28 cellular contexts compared by ENCODE assay signal in the genomic region with DNA sequence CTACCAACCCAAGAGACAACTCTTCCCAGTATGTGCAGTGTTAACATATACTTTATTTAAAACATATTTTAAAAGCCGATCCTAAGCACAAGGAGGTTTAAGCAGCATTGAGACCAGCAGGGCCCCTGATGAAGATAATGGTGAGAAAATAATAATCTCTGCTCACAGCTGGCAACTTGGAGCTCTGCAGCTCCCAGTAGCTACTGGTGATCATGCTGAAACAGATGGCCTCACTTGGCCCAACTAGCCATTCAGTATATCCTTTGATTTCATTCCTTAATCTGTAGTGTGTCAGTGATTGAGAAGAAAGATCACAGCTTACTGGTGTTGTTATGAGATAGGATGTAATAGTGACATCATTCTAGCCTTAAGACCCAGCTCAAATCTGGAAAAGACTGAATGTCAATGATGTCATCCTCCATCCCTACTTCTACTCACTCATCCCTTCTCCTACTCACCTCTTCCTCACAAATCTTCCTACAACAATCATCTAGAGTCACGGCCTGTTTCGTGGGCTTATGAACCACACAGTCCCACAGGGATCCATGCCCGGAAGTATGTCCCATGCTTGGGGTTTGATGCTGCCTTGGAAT.
A peak's percentile ranks its signal among the peaks of the same experiment; 100 is the strongest.
DNase-seq lines count a peak whose midpoint lies in the region; ATAC-seq, FAIRE-seq and TF ChIP-seq lines count a peak whose summit lies in the region.
"Had no signal": no experiment of that assay in that cellular context is flagged by ENCODE, and none has a peak within 500 bp of the region (broad histone marks: within the 10 kb centered on the region; RNA-seq: fewer than 3 reads in every experiment).

No MANE protein-coding gene starts in this region.

- H3K4me3 ChIP-seq in HepG2 (replicated peaks in 1 of 3; ENCODE audit: insufficient read depth in 1 of 3, low read depth in 2 of 3, low read length in 3 of 3) (no peak overlapping the region), right lobe of liver (no peak overlapping the region), spleen (no peak overlapping the region)
- H3K4me3 ChIP-seq: GM23338, HAP-1, PC-9, SJCRH30 had no signal

- H3K36me3 ChIP-seq in HepG2 (replicated peaks in 1 of 2; ENCODE audit: control insufficient read depth in 1 of 2, insufficient read depth in 2 of 2, low read length in 2 of 2) (no peaks in the 10 kb centered on the region), right lobe of liver (no peaks in the 10 kb centered on the region), spleen (no peaks in the 10 kb centered on the region)
- H3K36me3 ChIP-seq: HAP-1, SJCRH30 had no signal

- H3K4me1 ChIP-seq in HepG2 (ENCODE audit: insufficient read depth, low read length) (no peaks in the 10 kb centered on the region), right lobe of liver (no peaks in the 10 kb centered on the region), spleen (no peaks in the 10 kb centered on the region)
- H3K4me1 ChIP-seq: HAP-1, SJCRH30 had no signal

- TF ChIP-seq EP300 in HepG2 (IDR thresholded peaks at IDR 0.05; ENCODE audit: low read depth in 2 of 2, low read length in 2 of 2) (no peak), HepG2 (CRISPR knock-in tag; IDR thresholded peaks at IDR 0.05; ENCODE audit: borderline replicate concordance) (no peak)

- CTCF ChIA-PET in HepG2 (lab: Yijun Ruan, JAX; ENCODE audit: low intra/inter-chr PET ratio, low total read pairs): no interaction called here

- ATAC-seq in HepG2 (no peak), right lobe of liver (no peak), GM18868 (IDR thresholded peaks at IDR 0.05; ENCODE audit: unreplicated experiment) (no peak)
- ATAC-seq: GM23338, Right ventricle myocardium inferior, SK-N-SH treated with all-trans-retinoic acid at 6 μM for 48 hours, T-helper 17 cell had no signal

- 67% methylated on average over 4 of the region's 4 CpGs for WGBS in HepG2 (ENCODE audit: low lambda C conversion rate)
- WGBS in right lobe of liver (ENCODE audit: insufficient coverage, low coverage, low lambda C conversion rate, missing lambda C conversion rate): 73% methylated on average over 4 of the region's 4 CpGs
- 84 to 96% (median 95%) methylated on average over 4 of the region's 4 CpGs for WGBS in spleen, 5 donors

- no peak overlapping the region for H3K9ac ChIP-seq in HepG2 (ENCODE audit: insufficient read depth, low read depth, low read length)

- POLR2A ChIA-PET in HepG2 (lab: Yijun Ruan, JAX): no interaction called here

- no peaks in the 10 kb centered on the region for H4K20me1 ChIP-seq in HepG2 (ENCODE audit: insufficient read depth, low read length)

- in situ Hi-C loops in HepG2 (cut with HindIII; ENCODE audit: extremely low pct_ligation_motif_present, low pct_unique_long_range_greater_than_20kb): no loop called here

- no peak for TF ChIP-seq CTCF in HepG2 (CRISPR knock-in tag; IDR thresholded peaks at IDR 0.05)
- no peak for TF ChIP-seq CTCF in right lobe of liver (IDR thresholded peaks at IDR 0.05)
- no peak for TF ChIP-seq CTCF in spleen (IDR thresholded peaks at IDR 0.05 in 8 of 11, conservative IDR thresholded peaks at IDR 0.05 in 3 of 11)

- TF ChIP-seq POLR2A in HepG2 (IDR thresholded peaks at IDR 0.05; ENCODE audit: insufficient read depth in 1 of 2, low read depth in 2 of 2, low read length in 2 of 2) (no peak), right lobe of liver (IDR thresholded peaks at IDR 0.05) (no peak), spleen (IDR thresholded peaks at IDR 0.05) (no peak)

- BruUV-seq in HepG2 (replicated peaks; lab: Mats Ljungman, UMichigan): no TSS peak

- no peak overlapping the region for H3K4me2 ChIP-seq in HepG2 (ENCODE audit: low read depth, low read length)
- H3K4me2 ChIP-seq: GM23338, PC-9 had no signal

- H3K9me3 ChIP-seq in HepG2 (ENCODE audit: low read length): no peaks in the 10 kb centered on the region
- H3K9me3 ChIP-seq in right lobe of liver: no peaks in the 10 kb centered on the region
- peaks cover 0 to 3% (median 0%) of the 10 kb centered on the region in 8 donors for H3K9me3 ChIP-seq in spleen
- H3K9me3 ChIP-seq: HAP-1, SJCRH30 had no signal

- intact Hi-C loops in HepG2 (cut with micrococcal nuclease; ENCODE audit: unreplicated experiment): no loop called here
- intact Hi-C loops in right lobe of liver (cut with DNase I): no loop called here
- intact Hi-C loops in spleen (cut with DNase I; ENCODE audit: low total_unique reads): no loop called here

- H3K79me2 ChIP-seq in HepG2 (ENCODE audit: insufficient read depth, low read length): no peaks in the 10 kb centered on the region

- no peak overlapping the region for H2AFZ ChIP-seq in HepG2 (ENCODE audit: low read length)
- H2AFZ ChIP-seq: PC-9 had no signal

- DNase-seq in HepG2 (ENCODE audit: low spot score) (no peak), right lobe of liver (no peak), NCI-H82 (lab: John Stamatoyannopoulos, UW) (peak; percentile 89), cerebellar cortex (ENCODE audit: low spot score) (peak; percentile 49), spleen (no peak), HK-2 (ENCODE audit: unreplicated experiment) (no peak), LoVo (ENCODE audit: low spot score) (no peak)
- DNase-seq: Calu3; DMS79; EL; GF-D8; MV-4-11; NCI-H1105 treated with DMSO at 0.1 percent for 48 hours; NCI-H146; NCI-H2029; NCI-H510A; NCI-H69; NK-92 treated with Interleukin-12 subunit alpha and Interleukin-12 subunit beta, amount 100 ng/mL, for 24 hours; PC-9; SJCRH30; T-helper 17 cell had no signal

- no peak for FAIRE-seq in HepG2 (lab: Jason Lieb, UNC)
- FAIRE-seq: GM12892 had no signal

- H3K27me3 ChIP-seq in HepG2 (ENCODE audit: control insufficient read depth in 1 of 2, insufficient read depth in 2 of 2, low read length in 2 of 2): no peaks in the 10 kb centered on the region
- H3K27me3 ChIP-seq in right lobe of liver: no peaks in the 10 kb centered on the region
- H3K27me3 ChIP-seq in spleen (replicated peaks in 1 of 7): no peaks in the 10 kb centered on the region
- H3K27me3 ChIP-seq: SJCRH30 had no signal

- H3K27ac ChIP-seq in HepG2 (ENCODE audit: extremely low read length, insufficient read depth, low read length): no peak overlapping the region
- no peak overlapping the region for H3K27ac ChIP-seq in right lobe of liver
- no peak overlapping the region for H3K27ac ChIP-seq in spleen
- H3K27ac ChIP-seq: 22Rv1, PC-9, SJCRH30 had no signal

- no peak for TF ChIP-seq RAD21 in HepG2 (CRISPR knock-in tag; IDR thresholded peaks at IDR 0.05)

TF ChIP-seq in HepG2, 621 proteins besides CTCF, POLR2A, EP300 and RAD21:
- TF ChIP-seq, protein P1, sequence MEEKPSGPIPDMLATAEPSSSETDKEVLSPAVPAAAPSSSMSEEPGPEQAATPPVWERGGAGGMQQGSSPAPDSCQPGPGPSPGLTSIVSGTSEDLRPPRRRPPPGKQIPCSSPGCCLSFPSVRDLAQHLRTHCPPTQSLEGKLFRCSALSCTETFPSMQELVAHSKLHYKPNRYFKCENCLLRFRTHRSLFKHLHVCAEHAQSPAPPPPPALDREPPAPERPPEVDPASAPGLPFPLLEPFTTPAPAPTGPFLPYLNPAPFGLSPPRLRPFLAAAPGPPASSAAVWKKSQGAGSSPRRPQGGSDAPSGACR (CRISPR knock-in tag; IDR thresholded peaks at IDR 0.05): no peak
- TF ChIP-seq ATF7 (IDR thresholded peaks at IDR 0.05): peak; percentile 93
- no peak for TF ChIP-seq ATF7 (CRISPR knock-in tag; IDR thresholded peaks at IDR 0.05)
- peak; percentile 60 for TF ChIP-seq CREB1 (IDR thresholded peaks at IDR 0.05)
- no peak for TF ChIP-seq CREB1 (CRISPR knock-in tag; IDR thresholded peaks at IDR 0.05)
- TF ChIP-seq ZNF20 (CRISPR knock-in tag; IDR thresholded peaks at IDR 0.05): no peak
- TF ChIP-seq, protein P2, sequence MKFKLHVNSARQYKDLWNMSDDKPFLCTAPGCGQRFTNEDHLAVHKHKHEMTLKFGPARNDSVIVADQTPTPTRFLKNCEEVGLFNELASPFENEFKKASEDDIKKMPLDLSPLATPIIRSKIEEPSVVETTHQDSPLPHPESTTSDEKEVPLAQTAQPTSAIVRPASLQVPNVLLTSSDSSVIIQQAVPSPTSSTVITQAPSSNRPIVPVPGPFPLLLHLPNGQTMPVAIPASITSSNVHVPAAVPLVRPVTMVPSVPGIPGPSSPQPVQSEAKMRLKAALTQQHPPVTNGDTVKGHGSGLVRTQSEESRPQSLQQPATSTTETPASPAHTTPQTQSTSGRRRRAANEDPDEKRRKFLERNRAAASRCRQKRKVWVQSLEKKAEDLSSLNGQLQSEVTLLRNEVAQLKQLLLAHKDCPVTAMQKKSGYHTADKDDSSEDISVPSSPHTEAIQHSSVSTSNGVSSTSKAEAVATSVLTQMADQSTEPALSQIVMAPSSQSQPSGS (CRISPR knock-in tag; IDR thresholded peaks at IDR 0.05): no peak

Comparison
In these comparisons a context has a peak if more than half of its experiments do, and no peak if none do; other contexts are left out.
1. DNase-seq: peak in NCI-H82 (single experiment) and cerebellar cortex (single experiment); none in HepG2 (single experiment), right lobe of liver (0 of 3), spleen (single experiment), HK-2 (single experiment) and LoVo (single experiment).